Comparison of ENCODE assay signal across 30 cellular contexts in the genomic region with DNA sequence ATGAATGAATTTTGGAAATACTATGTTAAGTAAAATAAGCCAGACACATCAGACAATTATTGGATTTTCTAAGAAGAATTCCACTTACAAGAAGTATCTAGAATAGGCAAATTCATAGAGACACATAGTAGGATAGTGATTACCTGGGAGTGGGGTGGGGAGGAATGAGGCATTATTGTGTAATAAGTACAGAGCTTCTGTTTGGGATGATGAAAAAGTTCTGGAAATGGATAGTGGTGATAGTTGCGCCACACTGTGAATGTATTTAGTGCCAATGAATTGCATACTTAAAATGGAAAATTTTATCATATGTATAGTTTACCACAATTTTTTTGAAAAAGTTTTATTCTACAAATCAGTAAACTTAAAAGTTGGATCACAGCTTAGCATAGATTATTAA.
"Had no signal": no experiment of that assay in that cellular context is flagged by ENCODE, and none has a peak within 500 bp of the region (broad histone marks: within the 10 kb centered on the region; RNA-seq: fewer than 3 reads in every experiment).

No MANE protein-coding gene starts in this region.

- H3K36me3 Mint-ChIP-seq: neural progenitor cell had no signal

- H3K4me3 Mint-ChIP-seq: activated naive CD8-positive, alpha-beta T cell; brain; effector memory CD8-positive, alpha-beta T cell; natural killer cell; neural progenitor cell; T-helper 17 cell had no signal

- H3K36me3 ChIP-seq: adrenal gland, ascending aorta, gastrocnemius medialis, left ventricle myocardium inferior, neural progenitor cell, right atrium auricular region, suprapubic skin, WERI-Rb-1 had no signal

- H3K4me2 ChIP-seq: neural progenitor cell had no signal

- H2AFZ ChIP-seq: neural progenitor cell had no signal

- H3K9ac ChIP-seq: neural progenitor cell had no signal

- H3K9me3 ChIP-seq: adrenal gland, ascending aorta, gastrocnemius medialis, left ventricle myocardium inferior, right atrium auricular region, spleen, suprapubic skin, tibial nerve had no signal

- H3K27ac ChIP-seq: adrenal gland, ascending aorta, gastrocnemius medialis, left ventricle myocardium inferior, neural progenitor cell, right atrium auricular region, spleen, suprapubic skin, tibial nerve, WERI-Rb-1 had no signal

- H3K27me3 ChIP-seq: adrenal gland, ascending aorta, gastrocnemius medialis, neural progenitor cell, right atrium auricular region, spleen, suprapubic skin, tibial nerve had no signal

- ATAC-seq: activated CD4-positive, CD25-positive, alpha-beta regulatory T cell treated with anti-CD3 and anti-CD28 coated beads, Interleukin-2, amount 50 U/mL, for 24 hours; effector memory CD8-positive, alpha-beta T cell; esophagus mucosa; gastrocnemius medialis; natural killer cell; T-helper 17 cell had no signal

- H3K27me3 Mint-ChIP-seq: activated naive CD8-positive, alpha-beta T cell; brain; effector memory CD8-positive, alpha-beta T cell; T-helper 17 cell had no signal

- DNase-seq: activated CD4-positive, alpha-beta T cell treated with anti-CD3 and anti-CD28 coated beads for 48 hours; activated CD4-positive, alpha-beta T cell treated with anti-CD3 and anti-CD28 coated beads, Interleukin-2, amount 50 U/mL, for 48 hours; activated CD8-positive, alpha-beta memory T cell treated with anti-CD3 and anti-CD28 coated beads for 24 hours; activated effector memory CD4-positive, alpha-beta T cell treated with Interleukin-2 at 50 U/mL for 16 hours; activated naive CD4-positive, alpha-beta T cell treated with Interleukin-2 at 50 U/mL for 16 hours; adrenal gland; caudate nucleus; cortex of kidney; effector memory CD8-positive, alpha-beta T cell; gastrocnemius medialis; glutamatergic neuron; left ventricle myocardium inferior; mesendoderm; natural killer cell; occipital lobe; spleen; stimulated activated naive CD4-positive, alpha-beta T cell; T-helper 17 cell; T1000; WERI-Rb-1 had no signal

- H3K27ac Mint-ChIP-seq: activated naive CD8-positive, alpha-beta T cell; brain; effector memory CD8-positive, alpha-beta T cell; natural killer cell; neural progenitor cell; T-helper 17 cell had no signal

- H3K4me3 ChIP-seq: adrenal gland, ascending aorta, gastrocnemius medialis, left ventricle myocardium inferior, lung, neural progenitor cell, right atrium auricular region, spleen, suprapubic skin, tibial nerve had no signal

- H3K4me1 Mint-ChIP-seq: brain, natural killer cell, neural progenitor cell, T-helper 17 cell had no signal

- H3K4me1 ChIP-seq: adrenal gland, ascending aorta, gastrocnemius medialis, left ventricle myocardium inferior, neural progenitor cell, right atrium auricular region, spleen, suprapubic skin, tibial nerve had no signal

- H3K9me3 Mint-ChIP-seq: effector memory CD8-positive, alpha-beta T cell; natural killer cell; neural progenitor cell had no signal
